Comparison of ENCODE assay signal across 20 cellular contexts in the genomic region with DNA sequence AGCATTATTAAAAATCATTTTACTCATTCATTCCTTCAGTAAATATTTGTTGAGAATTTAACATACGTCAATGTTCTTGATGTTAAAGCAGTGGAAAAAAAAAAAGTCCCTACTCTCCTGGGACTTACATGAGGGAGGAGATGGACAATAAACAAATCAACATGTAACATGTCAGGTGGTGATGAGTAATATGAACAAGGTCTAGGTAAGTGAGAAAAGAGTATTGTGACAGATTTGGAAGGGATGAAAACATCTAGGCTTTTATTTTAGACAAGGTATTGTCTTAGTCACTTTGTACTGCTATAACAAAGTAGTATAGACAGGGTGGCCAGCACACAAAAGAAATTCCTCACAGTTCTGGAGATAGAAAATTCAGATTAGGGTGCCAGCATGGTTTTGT.
"Had no signal": no experiment of that assay in that cellular context is flagged by ENCODE, and none has a peak within 500 bp of the region (broad histone marks: within the 10 kb centered on the region; RNA-seq: fewer than 3 reads in every experiment).

No MANE protein-coding gene starts in this region.

- DNase-seq: KBM-7, MG63, NCI-H1092, NCI-H1105 treated with DMSO at 0.1 percent for 48 hours, NCI-H1417 treated with DMSO at 0.1 percent for 48 hours, NCI-H146, NCI-H1694 treated with DMSO at 0.1 percent for 48 hours, NCI-H1930, NCI-H2081, NCI-H2107, NCI-H2227 treated with DMSO at 0.1 percent for 48 hours, NCI-H524, NCI-H526 treated with DMSO at 0.1 percent for 48 hours, NCI-H774, SHP77, SK-N-SH, SW 1271 had no signal

- H3K36me3 ChIP-seq: MG63 had no signal

- H3K9me3 ChIP-seq: MG63, SK-N-SH had no signal

- ATAC-seq: Panc1 had no signal

- H3K9ac ChIP-seq: SK-N-SH had no signal

- H3K27ac ChIP-seq: HL-60, RWPE1 had no signal

- H3K27me3 ChIP-seq: MG63 had no signal

- H3K4me3 ChIP-seq: MG63 had no signal

- H3K4me2 ChIP-seq: SK-N-SH had no signal
